Comparison of ENCODE assay signal across 16 cellular contexts in the genomic region with DNA sequence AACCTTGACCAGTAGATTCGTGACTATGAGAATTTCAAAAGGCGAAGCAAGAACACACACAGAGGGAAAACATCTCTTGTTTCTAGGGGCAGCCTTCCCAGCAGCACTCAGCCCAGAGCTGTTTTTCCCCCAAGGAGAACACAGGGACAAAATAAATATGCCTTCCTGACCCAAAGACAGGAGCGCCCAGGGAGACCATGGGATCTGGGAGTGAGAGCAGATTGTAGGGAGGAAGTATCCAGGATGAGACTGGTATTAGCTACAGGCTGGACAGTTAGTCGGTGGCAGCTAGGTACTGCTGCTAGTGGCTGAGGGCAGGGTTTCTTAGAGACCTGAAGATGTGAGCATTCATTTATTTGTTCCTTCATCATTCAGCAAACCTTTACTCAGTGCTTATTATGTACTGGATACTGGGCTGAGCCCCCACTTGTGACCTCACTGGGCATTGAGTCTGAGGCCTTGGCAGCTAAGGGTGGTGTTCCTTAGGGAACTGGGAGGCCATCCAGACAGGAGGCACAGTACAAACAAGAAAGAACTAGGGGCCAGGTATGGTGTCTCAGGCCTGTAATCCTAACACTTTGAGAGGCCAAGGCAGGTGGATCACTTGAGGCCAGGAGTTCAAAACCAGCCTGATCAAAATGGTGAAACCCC.
DNase-seq lines count a peak whose midpoint lies in the region; ATAC-seq and TF ChIP-seq lines count a peak whose summit lies in the region.
"Had no signal": no experiment of that assay in that cellular context is flagged by ENCODE, and none has a peak within 500 bp of the region (broad histone marks: within the 10 kb centered on the region; RNA-seq: fewer than 3 reads in every experiment).

No MANE protein-coding gene starts in this region.

- no peak overlapping the region for H3K4me3 Mint-ChIP-seq in activated naive CD4-positive, alpha-beta T cell treated with anti-CD3 and anti-CD28 coated beads, Interleukin-2, amount 10 ng/mL, durations not matched to agents 7 days and 5 days
- H3K4me3 Mint-ChIP-seq in nephron (no peak overlapping the region), type B pancreatic cell (no peak overlapping the region)
- H3K4me3 Mint-ChIP-seq in activated CD4-positive, alpha-beta T cell treated with anti-CD3 and anti-CD28 coated beads for 36 hours = no peak overlapping the region
- H3K4me3 Mint-ChIP-seq: H9 had no signal

- no peak for ATAC-seq in activated CD4-positive, alpha-beta T cell treated with anti-CD3 and anti-CD28 coated beads for 36 hours

- no peaks in the 10 kb centered on the region for H3K79me2 ChIP-seq in trophoblast cell (ENCODE audit: control insufficient read depth, insufficient read depth, low read length, poor library complexity)

- TF ChIP-seq POLR2A in stomach (IDR thresholded peaks at IDR 0.05) = no peak

- POLR2A ChIA-PET in activated CD4-positive, alpha-beta T cell treated with anti-CD3 and anti-CD28 coated beads for 36 hours (lab: Charles Lee) = interaction anchor here (0.6 kb wide), 1 partner anchor 406 kb away, joined by 5 read pairs; no protein-coding TSS in a partner anchor

- H3K4me3 ChIP-seq in stomach (no peak overlapping the region), trophoblast cell (ENCODE audit: low read depth, low read length) (no peak overlapping the region)
- H3K4me3 ChIP-seq: BLaER1 treated with 17β-estradiol and CSF1 and Interleukin-3, amounts not matched to agents 10 nM and 100 nM had no signal

- H3K36me3 ChIP-seq in stomach (no peaks in the 10 kb centered on the region), trophoblast cell (ENCODE audit: control insufficient read depth in 1 of 2, insufficient read depth in 2 of 2, low read length in 2 of 2) (no peaks in the 10 kb centered on the region)
- H3K36me3 ChIP-seq: BLaER1 treated with 17β-estradiol and CSF1 and Interleukin-3, amounts not matched to agents 10 nM and 100 nM had no signal

- peak overlapping the region; percentile 42 for H3K27ac ChIP-seq in cingulate gyrus (ENCODE audit: low read depth, low read length)
- peak overlapping the region in 1 of 5 donors; percentile 48 for H3K27ac ChIP-seq in stomach
- no peak overlapping the region for H3K27ac ChIP-seq in trophoblast cell (ENCODE audit: low read depth, low read length)
- H3K27ac ChIP-seq: 22Rv1; BLaER1 treated with 17β-estradiol and CSF1 and Interleukin-3, amounts not matched to agents 10 nM and 100 nM had no signal

- WGBS in stomach, 5 donors = 79 to 91% (median 88%) methylated on average over 4 of the region's 4 CpGs
- no CpG with 5 or more reads among the region's 4 CpGs for WGBS in trophoblast cell (ENCODE audit: extremely low coverage, insufficient coverage, insufficient read length)

- no peaks in the 10 kb centered on the region for H3K9me3 Mint-ChIP-seq in activated naive CD4-positive, alpha-beta T cell treated with anti-CD3 and anti-CD28 coated beads, Interleukin-2, amount 10 ng/mL, durations not matched to agents 7 days and 5 days
- H3K9me3 Mint-ChIP-seq in nephron = no peaks in the 10 kb centered on the region
- no peaks in the 10 kb centered on the region for H3K9me3 Mint-ChIP-seq in activated CD4-positive, alpha-beta T cell treated with anti-CD3 and anti-CD28 coated beads for 36 hours (ENCODE audit: low read depth)
- peaks cover 3% of the 10 kb centered on the region for H3K9me3 Mint-ChIP-seq in type B pancreatic cell
- H3K9me3 Mint-ChIP-seq: H9 had no signal

- H3K4me2 ChIP-seq in trophoblast cell (ENCODE audit: low read length) = no peak overlapping the region
- H3K4me2 ChIP-seq: BLaER1 treated with 17β-estradiol and CSF1 and Interleukin-3, amounts not matched to agents 10 nM and 100 nM had no signal

- peak overlapping the region; percentile 20 for H3K27ac Mint-ChIP-seq in activated naive CD4-positive, alpha-beta T cell treated with anti-CD3 and anti-CD28 coated beads, Interleukin-2, amount 10 ng/mL, durations not matched to agents 7 days and 5 days
- H3K27ac Mint-ChIP-seq in nephron = peak overlapping the region in 2 of 3 experiments; percentile 53 to 62
- H3K27ac Mint-ChIP-seq in activated CD4-positive, alpha-beta T cell treated with anti-CD3 and anti-CD28 coated beads for 36 hours = no peak overlapping the region
- no peak overlapping the region for H3K27ac Mint-ChIP-seq in type B pancreatic cell
- H3K27ac Mint-ChIP-seq: H9 had no signal

- H3K9me3 ChIP-seq in stomach = no peaks in the 10 kb centered on the region
- no peaks in the 10 kb centered on the region for H3K9me3 ChIP-seq in trophoblast cell (ENCODE audit: insufficient read depth, low read depth, low read length)

- no peak overlapping the region for H2BK5ac ChIP-seq in trophoblast cell (ENCODE audit: low read depth, low read length, poor library complexity)

- TF ChIP-seq EP300 in stomach (IDR thresholded peaks at IDR 0.05) = no peak

- TF ChIP-seq CTCF in nephron (IDR thresholded peaks at IDR 0.05; ENCODE audit: unreplicated experiment in 3 of 3) = no peak
- no peak for TF ChIP-seq CTCF in stomach (IDR thresholded peaks at IDR 0.05)
- TF ChIP-seq CTCF in type B pancreatic cell (conservative IDR thresholded peaks at IDR 0.05) = no peak

- no peak overlapping the region for H2BK12ac ChIP-seq in trophoblast cell (ENCODE audit: low read length)

- H3K4me1 ChIP-seq in stomach (peaks cover 0 to 25% (median 0%) of the 10 kb centered on the region in 4 donors), trophoblast cell (ENCODE audit: control insufficient read depth in 1 of 2, insufficient read depth in 2 of 2, low read length in 2 of 2) (peaks cover 0 to 2% of the 10 kb centered on the region in 2 experiments)

- no peak overlapping the region for H3K23ac ChIP-seq in trophoblast cell (ENCODE audit: low read length)

- H3K27me3 Mint-ChIP-seq in activated naive CD4-positive, alpha-beta T cell treated with anti-CD3 and anti-CD28 coated beads, Interleukin-2, amount 10 ng/mL, durations not matched to agents 7 days and 5 days = no peaks in the 10 kb centered on the region
- H3K27me3 Mint-ChIP-seq in nephron (ENCODE audit: low read depth) (no peaks in the 10 kb centered on the region), type B pancreatic cell (no peaks in the 10 kb centered on the region)
- H3K27me3 Mint-ChIP-seq in activated CD4-positive, alpha-beta T cell treated with anti-CD3 and anti-CD28 coated beads for 36 hours = no peaks in the 10 kb centered on the region

- intact Hi-C loops in stomach (cut with DNase I; ENCODE audit: low total_unique reads) = no loop called here
- intact Hi-C loops in activated CD4-positive, alpha-beta T cell treated with anti-CD3 and anti-CD28 coated beads for 36 hours (cut with DNase I, micrococcal nuclease) = no loop called here

- CTCF ChIA-PET in activated naive CD4-positive, alpha-beta T cell treated with anti-CD3 and anti-CD28 coated beads, Interleukin-2, amount 10 ng/mL, durations not matched to agents 7 days and 5 days (lab: Charles Lee) = interaction anchor here (1.1 kb wide), 1 partner anchor 10 kb away, joined by 3 read pairs; no protein-coding TSS in a partner anchor
- CTCF ChIA-PET in activated CD4-positive, alpha-beta T cell treated with anti-CD3 and anti-CD28 coated beads for 36 hours (lab: Charles Lee) = interaction anchor here (0.9 kb wide), 2 partner anchors 14 to 80 kb away, joined by 3 to 4 read pairs; no protein-coding TSS in a partner anchor

- H2AK5ac ChIP-seq in trophoblast cell (ENCODE audit: low read length) = no peak overlapping the region

- H2BK120ac ChIP-seq in trophoblast cell (ENCODE audit: insufficient read depth, low read length, poor library complexity) = no peak overlapping the region

- no peaks in the 10 kb centered on the region for H3K4me1 Mint-ChIP-seq in activated naive CD4-positive, alpha-beta T cell treated with anti-CD3 and anti-CD28 coated beads, Interleukin-2, amount 10 ng/mL, durations not matched to agents 7 days and 5 days
- H3K4me1 Mint-ChIP-seq in nephron = peaks cover 34% of the 10 kb centered on the region
- H3K4me1 Mint-ChIP-seq in activated CD4-positive, alpha-beta T cell treated with anti-CD3 and anti-CD28 coated beads for 36 hours = no peaks in the 10 kb centered on the region
- H3K4me1 Mint-ChIP-seq in type B pancreatic cell (ENCODE audit: unreplicated experiment) = peaks cover 28% of the 10 kb centered on the region

- H3K14ac ChIP-seq in trophoblast cell (ENCODE audit: low read length) = no peak overlapping the region

- H4K8ac ChIP-seq in trophoblast cell (ENCODE audit: low read depth, low read length) = no peak overlapping the region

- no peaks in the 10 kb centered on the region for H3K79me1 ChIP-seq in trophoblast cell (ENCODE audit: low read length)

- no peaks in the 10 kb centered on the region for H3K36me3 Mint-ChIP-seq in activated naive CD4-positive, alpha-beta T cell treated with anti-CD3 and anti-CD28 coated beads, Interleukin-2, amount 10 ng/mL, durations not matched to agents 7 days and 5 days
- H3K36me3 Mint-ChIP-seq in nephron (ENCODE audit: low read depth) = no peaks in the 10 kb centered on the region
- H3K36me3 Mint-ChIP-seq in activated CD4-positive, alpha-beta T cell treated with anti-CD3 and anti-CD28 coated beads for 36 hours (ENCODE audit: low read depth) = no peaks in the 10 kb centered on the region
- H3K36me3 Mint-ChIP-seq in type B pancreatic cell = peaks cover 10% of the 10 kb centered on the region

- H3K18ac ChIP-seq in trophoblast cell (ENCODE audit: low read length) = no peak overlapping the region

- no peak overlapping the region for H3K4ac ChIP-seq in trophoblast cell (ENCODE audit: low read depth, low read length)

- no peak overlapping the region for H2AFZ ChIP-seq in trophoblast cell (ENCODE audit: insufficient read depth, low read length, poor library complexity)

- no peak overlapping the region for H3K9ac ChIP-seq in trophoblast cell (ENCODE audit: low read length)
- H3K9ac ChIP-seq: BLaER1 treated with 17β-estradiol and CSF1 and Interleukin-3, amounts not matched to agents 10 nM and 100 nM had no signal

- H3K27me3 ChIP-seq in stomach (no peaks in the 10 kb centered on the region), trophoblast cell (ENCODE audit: insufficient read depth, low read length) (no peaks in the 10 kb centered on the region)
- H3K27me3 ChIP-seq: BLaER1 treated with 17β-estradiol and CSF1 and Interleukin-3, amounts not matched to agents 10 nM and 100 nM had no signal

- no peak overlapping the region for H4K12ac ChIP-seq in trophoblast cell (ENCODE audit: low read depth, low read length)

- H4K91ac ChIP-seq in trophoblast cell (ENCODE audit: low read depth, low read length) = no peak overlapping the region

- DNase-seq in activated naive CD4-positive, alpha-beta T cell treated with anti-CD3 and anti-CD28 coated beads, Interleukin-2, amount 10 ng/mL, durations not matched to agents 7 days and 5 days = no peak
- DNase-seq in activated naive CD4-positive, alpha-beta T cell (lab: John Stamatoyannopoulos, UW) = no peak
- peak; percentile 72 for DNase-seq in stomach
- no peak for DNase-seq in activated CD4-positive, alpha-beta T cell treated with anti-CD3 and anti-CD28 coated beads for 36 hours
- no peak for DNase-seq in type B pancreatic cell (ENCODE audit: extremely low spot score, unreplicated experiment)
- DNase-seq in trophoblast cell = no peak
- DNase-seq: DMS153, H9, IMR-90, NCI-H1436, NCI-H2029 treated with DMSO at 0.1 percent for 48 hours, NCI-H524 had no signal

Comparison
In these comparisons a context has a peak if more than half of its experiments do, and no peak if none do; other contexts are left out.
1. H3K27ac Mint-ChIP-seq: peak in activated naive CD4-positive, alpha-beta T cell treated with anti-CD3 and anti-CD28 coated beads, Interleukin-2, amount 10 ng/mL, durations not matched to agents 7 days and 5 days (single experiment) and nephron (2 of 3); none in activated CD4-positive, alpha-beta T cell treated with anti-CD3 and anti-CD28 coated beads for 36 hours (single experiment) and type B pancreatic cell (single experiment).